Comparison of ENCODE assay signal across 8 cellular contexts in the genomic region with DNA sequence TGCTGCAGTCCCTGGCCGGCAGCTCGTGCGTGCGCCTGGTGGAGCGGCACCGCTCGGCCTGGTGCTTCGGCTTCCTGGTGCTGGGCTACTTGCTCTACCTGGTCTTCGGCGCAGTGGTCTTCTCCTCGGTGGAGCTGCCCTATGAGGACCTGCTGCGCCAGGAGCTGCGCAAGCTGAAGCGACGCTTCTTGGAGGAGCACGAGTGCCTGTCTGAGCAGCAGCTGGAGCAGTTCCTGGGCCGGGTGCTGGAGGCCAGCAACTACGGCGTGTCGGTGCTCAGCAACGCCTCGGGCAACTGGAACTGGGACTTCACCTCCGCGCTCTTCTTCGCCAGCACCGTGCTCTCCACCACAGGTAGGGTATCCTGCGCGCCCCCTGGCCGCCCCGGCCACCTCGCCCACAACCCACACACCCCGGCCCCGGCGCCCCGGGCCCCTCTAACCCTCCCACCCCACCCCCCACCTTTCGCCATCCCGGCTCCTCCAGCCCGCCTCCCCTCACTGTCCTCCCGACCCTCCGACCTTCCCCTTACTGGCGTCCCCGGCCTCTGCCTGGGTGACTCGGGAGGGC. TPM values are rescaled to one million over a fixed set of nuclear protein-coding genes. Genes with fewer than 3 reads are reported as not detected.
DNase-seq lines count a peak whose midpoint lies in the region; ATAC-seq and TF ChIP-seq lines count a peak whose summit lies in the region.

No MANE protein-coding gene starts in this region.

- no peaks in the 10 kb centered on the region for H3K79me2 ChIP-seq in osteoblast (ENCODE audit: insufficient read depth, low read length)

- peak overlapping the region; percentile 84 for H3K4me2 ChIP-seq in osteoblast (ENCODE audit: insufficient read depth, low read length)

- peaks cover 9% of the 10 kb centered on the region for H3K4me1 Mint-ChIP-seq in activated T-cell treated with anti-CD3 and anti-CD28 coated beads, Interleukin-2, amount 50 U/mL, for 24 hours (ENCODE audit: low read depth)
- peaks cover 20% of the 10 kb centered on the region for H3K4me1 Mint-ChIP-seq in T-helper 2 cell treated with Interferon-gamma antibody and Interleukin-4, amounts not matched to agents 5 μg/mL and 100 μg/mL, for 36 hours (ENCODE audit: low read depth)

- peaks cover 9% of the 10 kb centered on the region for H3K4me1 ChIP-seq in osteoblast (ENCODE audit: insufficient read depth, low read length)

- TF ChIP-seq CTCF in fibroblast of the aortic adventitia (IDR thresholded peaks at IDR 0.05; ENCODE audit: insufficient read depth, low read length) (no peak), osteoblast (IDR thresholded peaks at IDR 0.05; ENCODE audit: extremely low read depth, low read depth, low read length) (no peak)

- peak overlapping the region; percentile 57 for H3K4me3 Mint-ChIP-seq in activated T-cell treated with anti-CD3 and anti-CD28 coated beads, Interleukin-2, amount 50 U/mL, for 24 hours
- H3K4me3 Mint-ChIP-seq in T-helper 2 cell treated with Interferon-gamma antibody and Interleukin-4, amounts not matched to agents 5 μg/mL and 100 μg/mL, for 36 hours = peak overlapping the region; percentile 85

- H3K4me3 ChIP-seq in fibroblast of the aortic adventitia (ENCODE audit: low read depth, low read length) (peak overlapping the region; percentile 92), osteoblast (ENCODE audit: insufficient read depth, low read length) (peak overlapping the region; percentile 80)

- H3K27me3 ChIP-seq in osteoblast (ENCODE audit: insufficient read depth, low read length) = peaks cover 3% of the 10 kb centered on the region

- H3K9me3 ChIP-seq in osteoblast (ENCODE audit: low read depth, low read length) = no peaks in the 10 kb centered on the region

- no peaks in the 10 kb centered on the region for H3K9me3 Mint-ChIP-seq in activated T-cell treated with anti-CD3 and anti-CD28 coated beads, Interleukin-2, amount 50 U/mL, for 24 hours
- no peaks in the 10 kb centered on the region for H3K9me3 Mint-ChIP-seq in T-helper 2 cell treated with Interferon-gamma antibody and Interleukin-4, amounts not matched to agents 5 μg/mL and 100 μg/mL, for 36 hours

- H2AFZ ChIP-seq in osteoblast (ENCODE audit: low read length) = peak overlapping the region; percentile 95

- peak; percentile 32 for DNase-seq in activated T-cell treated with anti-CD3 and anti-CD28 coated beads, Interleukin-2, amount 50 U/mL, for 24 hours
- DNase-seq in activated T-cell treated with anti-CD3 and anti-CD28 coated beads, Interleukin-2, amount 50 U/mL, for 1 hour = no peak
- no peak for DNase-seq in T-helper 2 cell treated with Interferon-gamma antibody and Interleukin-4, amounts not matched to agents 5 μg/mL and 100 μg/mL, for 36 hours (ENCODE audit: low spot score)
- peak; percentile 47 for DNase-seq in fibroblast of the aortic adventitia (ENCODE audit: low read depth)
- DNase-seq in osteoblast (ENCODE audit: insufficient read length, low spot score, missing footprints) = peak; percentile 95
- DNase-seq in activated CD4-positive, CD25-positive, alpha-beta regulatory T cell treated with anti-CD3 and anti-CD28 coated beads, Interleukin-2, amount 50 U/mL, for 72 hours = no peak
- no peak for DNase-seq in central memory CD4-positive, alpha-beta T cell

- H3K27ac ChIP-seq in osteoblast (ENCODE audit: low read depth, low read length) = no peak overlapping the region

- no peak overlapping the region for H3K27ac Mint-ChIP-seq in activated T-cell treated with anti-CD3 and anti-CD28 coated beads, Interleukin-2, amount 50 U/mL, for 24 hours
- H3K27ac Mint-ChIP-seq in T-helper 2 cell treated with Interferon-gamma antibody and Interleukin-4, amounts not matched to agents 5 μg/mL and 100 μg/mL, for 36 hours = peak overlapping the region; percentile 66

- peak; percentile 42 for ATAC-seq in HG02870 (IDR thresholded peaks at IDR 0.05; ENCODE audit: unreplicated experiment)

- no peaks in the 10 kb centered on the region for H3K36me3 Mint-ChIP-seq in activated T-cell treated with anti-CD3 and anti-CD28 coated beads, Interleukin-2, amount 50 U/mL, for 24 hours (ENCODE audit: low read depth)
- peaks cover 12% of the 10 kb centered on the region for H3K36me3 Mint-ChIP-seq in T-helper 2 cell treated with Interferon-gamma antibody and Interleukin-4, amounts not matched to agents 5 μg/mL and 100 μg/mL, for 36 hours (ENCODE audit: low read depth)

- peaks cover 80% of the 10 kb centered on the region for H3K27me3 Mint-ChIP-seq in activated T-cell treated with anti-CD3 and anti-CD28 coated beads, Interleukin-2, amount 50 U/mL, for 24 hours
- peaks cover 62% of the 10 kb centered on the region for H3K27me3 Mint-ChIP-seq in T-helper 2 cell treated with Interferon-gamma antibody and Interleukin-4, amounts not matched to agents 5 μg/mL and 100 μg/mL, for 36 hours (ENCODE audit: low read depth)

- no peaks in the 10 kb centered on the region for H3K36me3 ChIP-seq in osteoblast (ENCODE audit: insufficient read depth, low read length)

- H4K20me1 ChIP-seq in osteoblast (ENCODE audit: insufficient read depth, low read length) = peaks cover 5% of the 10 kb centered on the region

RNA-seq across cellular contexts. Expression of gene KCNK1, which starts 0.4 kb away (rescaled TPM):
- total RNA-seq in fibroblast of the aortic adventitia (ENCODE audit: low replicate concordance) (2.9 and 3.6 TPM in 2 replicates), osteoblast (3.6 and 4.7 TPM in 2 replicates)

Comparison
In these comparisons a context has a peak if more than half of its experiments do, and no peak if none do; other contexts are left out.
1. DNase-seq: peak in activated T-cell treated with anti-CD3 and anti-CD28 coated beads, Interleukin-2, amount 50 U/mL, for 24 hours (single experiment), fibroblast of the aortic adventitia (single experiment) and osteoblast (single experiment); none in activated T-cell treated with anti-CD3 and anti-CD28 coated beads, Interleukin-2, amount 50 U/mL, for 1 hour (single experiment), T-helper 2 cell treated with Interferon-gamma antibody and Interleukin-4, amounts not matched to agents 5 μg/mL and 100 μg/mL, for 36 hours (single experiment), activated CD4-positive, CD25-positive, alpha-beta regulatory T cell treated with anti-CD3 and anti-CD28 coated beads, Interleukin-2, amount 50 U/mL, for 72 hours (single experiment) and central memory CD4-positive, alpha-beta T cell (single experiment).